19 cellular contexts compared by ENCODE assay signal in genomic region chr14:52003324-52003723, GRCh38. TPM values are rescaled to one million over a fixed set of nuclear protein-coding genes. Genes with fewer than 3 reads are reported as not detected.
DNase-seq lines count a peak whose midpoint lies in the region; ATAC-seq, FAIRE-seq and TF ChIP-seq lines count a peak whose summit lies in the region.
"Had no signal": no experiment of that assay in that cellular context is flagged by ENCODE, and none has a peak within 500 bp of the region (broad histone marks: within the 10 kb centered on the region; RNA-seq: fewer than 3 reads in every experiment).

No MANE protein-coding gene starts in this region.

- intact Hi-C loops in posterior vena cava (cut with DNase I), result loop anchor here in 1 of 2 donors (10.0 kb wide), 1 partner anchor 111 kb away; no protein-coding TSS in a partner anchor

- no peak overlapping the region for H3K4me3 ChIP-seq in astrocyte of the spinal cord (ENCODE audit: low read depth, low read length)
- no peak overlapping the region for H3K4me3 ChIP-seq in fibroblast of the aortic adventitia (ENCODE audit: low read depth, low read length)
- H3K4me3 ChIP-seq: psoas muscle, SJCRH30, thyroid gland had no signal

- no peak for FAIRE-seq in GM12892 (lab: Jason Lieb, UNC)
- FAIRE-seq: bronchial epithelial cell had no signal

- TF ChIP-seq CTCF in astrocyte of the spinal cord (IDR thresholded peaks at IDR 0.05; ENCODE audit: low read depth, low read length), result no peak
- TF ChIP-seq CTCF in fibroblast of the aortic adventitia (IDR thresholded peaks at IDR 0.05; ENCODE audit: insufficient read depth, low read length), result no peak

- TF ChIP-seq POLR2A in GM12892 (IDR thresholded peaks at IDR 0.05; ENCODE audit: low read depth, low read length), result no peak

- ATAC-seq in GM19351 (IDR thresholded peaks at IDR 0.05; ENCODE audit: unreplicated experiment), result no peak
- ATAC-seq: psoas muscle had no signal

- in situ Hi-C loops in astrocyte of the spinal cord (cut with HindIII; ENCODE audit: low sequenced_read_pairs), result no loop called here

- DNase-seq in astrocyte of the spinal cord (ENCODE audit: low read depth, low spot score) (peak; percentile 77), fibroblast of the aortic adventitia (ENCODE audit: low read depth) (peak; percentile 58), lung microvascular endothelial cell (ENCODE audit: low read depth in 2 of 2) (peak; percentile 52 to 88), superior temporal gyrus (ENCODE audit: extremely low spot score) (peak; percentile 38), posterior vena cava (ENCODE audit: low spot score) (no peak), GM12892 (ENCODE audit: insufficient read length) (no peak)
- DNase-seq: activated CD4-positive, CD25-positive, alpha-beta regulatory T cell treated with anti-CD3 and anti-CD28 coated beads, Interleukin-2, amount 50 U/mL, for 72 hours; activated CD8-positive, alpha-beta memory T cell treated with anti-CD3 and anti-CD28 coated beads, Interleukin-2, amount 50 U/mL, for 48 hours; activated naive CD4-positive, alpha-beta T cell treated with Interleukin-2 at 50 U/mL for 16 hours; DMS53; glutamatergic neuron; islet precursor cell; NCI-H146; NCI-H510A; psoas muscle; SJCRH30; thyroid gland had no signal

RNA-seq across cellular contexts. Expression of gene RTRAF, which starts 14.0 kb away (rescaled TPM):
- total RNA-seq in fibroblast of the aortic adventitia (ENCODE audit: low replicate concordance) (44.2 and 98.2 TPM in 2 replicates), lung microvascular endothelial cell (107 and 155 TPM in 2 replicates), posterior vena cava (100 to 1,000 TPM; 128 to 131 TPM)
- 354 TPM for polyA plus RNA-seq in GM12892 (2012; ENCODE audit: missing spikeins)

Comparison
In these comparisons a context has a peak if more than half of its experiments do, and no peak if none do; other contexts are left out.
1. DNase-seq: peak in astrocyte of the spinal cord (single experiment), fibroblast of the aortic adventitia (single experiment), lung microvascular endothelial cell (2 of 2) and superior temporal gyrus (single experiment); none in posterior vena cava (single experiment) and GM12892 (single experiment).